ENCODE assay signal across 35 cellular contexts in the genomic region with DNA sequence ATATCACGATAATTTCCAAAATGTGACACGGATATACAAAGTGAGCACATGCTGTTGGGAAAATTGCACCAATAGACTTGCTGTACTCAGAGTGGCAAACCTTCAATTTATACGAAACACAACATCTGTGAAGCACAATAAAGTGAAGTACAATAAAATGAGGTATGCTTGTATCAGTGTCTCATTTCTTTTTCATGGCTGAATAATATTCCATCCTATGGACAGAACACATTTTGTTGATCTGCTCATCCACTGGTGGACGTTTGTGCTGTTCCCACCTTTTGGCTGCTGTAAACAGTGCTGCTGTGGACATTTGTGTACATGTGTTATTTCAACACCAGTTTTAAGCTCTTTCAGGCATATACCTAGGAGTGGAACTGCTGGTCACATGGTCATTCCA.
DNase-seq lines count a peak whose midpoint lies in the region; ATAC-seq, FAIRE-seq and TF ChIP-seq lines count a peak whose summit lies in the region.
"Had no signal": no experiment of that assay in that cellular context is flagged by ENCODE, and none has a peak within 500 bp of the region (broad histone marks: within the 10 kb centered on the region; RNA-seq: fewer than 3 reads in every experiment).

No MANE protein-coding gene starts in this region.

- peaks cover 26% of the 10 kb centered on the region for H3K4me1 Mint-ChIP-seq in activated naive CD8-positive, alpha-beta T cell (ENCODE audit: low read depth)
- peaks cover 17% of the 10 kb centered on the region for H3K4me1 Mint-ChIP-seq in activated naive CD8-positive, alpha-beta T cell treated with anti-CD3 and anti-CD28 coated beads for 36 hours
- peaks cover 17 to 34% (median 24%) of the 10 kb centered on the region in 7 donors for H3K4me1 Mint-ChIP-seq in naive thymus-derived CD4-positive, alpha-beta T cell
- H3K4me1 Mint-ChIP-seq: B cell, CD14-positive monocyte had no signal

- H3K27me3 ChIP-seq in K562 (ENCODE audit: control insufficient read depth in 2 of 2, insufficient read depth in 2 of 2, low read length in 2 of 2): peaks cover 0 to 29% of the 10 kb centered on the region in 2 experiments; a peak in 3 of 5 replicates
- no peaks in the 10 kb centered on the region for H3K27me3 ChIP-seq in naive thymus-derived CD4-positive, alpha-beta T cell (ENCODE audit: control insufficient read depth in 2 of 2, insufficient read depth in 2 of 2, low read length in 2 of 2)
- H3K27me3 ChIP-seq: BE2C had no signal

- H3K9me1 ChIP-seq in K562 (ENCODE audit: control insufficient read depth, insufficient read depth, low read length): no peaks in the 10 kb centered on the region

- peak overlapping the region; percentile 17 for H3K27ac Mint-ChIP-seq in activated naive CD8-positive, alpha-beta T cell
- no peak overlapping the region for H3K27ac Mint-ChIP-seq in activated naive CD8-positive, alpha-beta T cell treated with anti-CD3 and anti-CD28 coated beads for 36 hours
- no peak overlapping the region for H3K27ac Mint-ChIP-seq in naive thymus-derived CD4-positive, alpha-beta T cell
- H3K27ac Mint-ChIP-seq: B cell; CD14-positive monocyte; CD4-positive, alpha-beta memory T cell; CD4-positive, alpha-beta T cell; CD4-positive, CD25-positive, alpha-beta regulatory T cell; CD8-positive, alpha-beta memory T cell; CD8-positive, alpha-beta T cell had no signal

- no peaks in the 10 kb centered on the region for H3K79me2 ChIP-seq in K562 (ENCODE audit: control insufficient read depth, insufficient read depth, low read length)

- no peak overlapping the region for H3K4me3 Mint-ChIP-seq in activated naive CD8-positive, alpha-beta T cell
- H3K4me3 Mint-ChIP-seq in activated naive CD8-positive, alpha-beta T cell treated with anti-CD3 and anti-CD28 coated beads for 36 hours: no peak overlapping the region
- H3K4me3 Mint-ChIP-seq in naive thymus-derived CD4-positive, alpha-beta T cell: no peak overlapping the region
- H3K4me3 Mint-ChIP-seq: B cell; CD14-positive monocyte; CD4-positive, alpha-beta T cell; CD4-positive, CD25-positive, alpha-beta regulatory T cell; CD8-positive, alpha-beta memory T cell; CD8-positive, alpha-beta T cell had no signal

- peaks cover 4% of the 10 kb centered on the region for H3K9me3 Mint-ChIP-seq in activated naive CD8-positive, alpha-beta T cell (ENCODE audit: low read depth)
- H3K9me3 Mint-ChIP-seq in activated naive CD8-positive, alpha-beta T cell treated with anti-CD3 and anti-CD28 coated beads for 36 hours: peaks cover 3% of the 10 kb centered on the region
- peaks cover 0 to 26% (median 0%) of the 10 kb centered on the region in 11 donors for H3K9me3 Mint-ChIP-seq in naive thymus-derived CD4-positive, alpha-beta T cell
- H3K9me3 Mint-ChIP-seq: CD4-positive, alpha-beta T cell; CD8-positive, alpha-beta memory T cell; CD8-positive, alpha-beta T cell had no signal

- no peak overlapping the region for H3K4me2 ChIP-seq in K562 (ENCODE audit: insufficient read depth, low read length)
- H3K4me2 ChIP-seq: A549; BLaER1; BLaER1 treated with 17β-estradiol and CSF1 and Interleukin-3, amounts not matched to agents 10 nM and 100 nM had no signal

- H4K20me1 ChIP-seq in K562 (replicated peaks; ENCODE audit: control insufficient read depth, insufficient read depth, low read length): no peaks in the 10 kb centered on the region
- H4K20me1 ChIP-seq: BLaER1; BLaER1 treated with 17β-estradiol and CSF1 and Interleukin-3, amounts not matched to agents 10 nM and 100 nM had no signal

- H2AFZ ChIP-seq in K562 (ENCODE audit: low read depth, low read length): no peak overlapping the region

- peaks cover 7% of the 10 kb centered on the region for H3K27me3 Mint-ChIP-seq in activated naive CD8-positive, alpha-beta T cell
- peaks cover 23% of the 10 kb centered on the region for H3K27me3 Mint-ChIP-seq in activated naive CD8-positive, alpha-beta T cell treated with anti-CD3 and anti-CD28 coated beads for 36 hours
- peaks cover 4 to 38% (median 25%) of the 10 kb centered on the region in 5 donors for H3K27me3 Mint-ChIP-seq in naive thymus-derived CD4-positive, alpha-beta T cell

- WGBS in K562 (ENCODE audit: insufficient coverage, low coverage, missing lambda C conversion rate): 20% methylated on average over 4 of the region's 4 CpGs

- no peaks in the 10 kb centered on the region for H3K4me1 ChIP-seq in HEK293 (ENCODE audit: control insufficient read depth, insufficient read depth, low read length)
- H3K4me1 ChIP-seq in K562 (replicated peaks in 1 of 2; ENCODE audit: control insufficient read depth in 2 of 2, insufficient read depth in 2 of 2, low read length in 2 of 2): no peaks in the 10 kb centered on the region
- peaks cover 7 to 23% of the 10 kb centered on the region in 2 donors for H3K4me1 ChIP-seq in naive thymus-derived CD4-positive, alpha-beta T cell (ENCODE audit: control insufficient read depth in 2 of 2, insufficient read depth in 2 of 2, low read length in 2 of 2)
- H3K4me1 ChIP-seq: A549, BE2C, Caco-2 had no signal

- no peak overlapping the region for H3K9ac ChIP-seq in K562 (ENCODE audit: insufficient read depth in 1 of 2, low read depth in 2 of 2, low read length in 2 of 2)
- H3K9ac ChIP-seq: BLaER1; BLaER1 treated with 17β-estradiol and CSF1 and Interleukin-3, amounts not matched to agents 10 nM and 100 nM had no signal

- CTCF ChIA-PET in HEK293 (lab: Yijun Ruan, JAX): no interaction called here
- CTCF ChIA-PET in K562 (lab: Yijun Ruan, JAX; ENCODE audit: low intra/inter-chr PET ratio): no interaction called here
- CTCF ChIA-PET in naive thymus-derived CD4-positive, alpha-beta T cell (lab: Charles Lee): no interaction called here

- H3K9me3 ChIP-seq in HEK293 (ENCODE audit: control insufficient read depth, insufficient read depth, low read depth, low read length) (no peaks in the 10 kb centered on the region), K562 (replicated peaks; ENCODE audit: control insufficient read depth, insufficient read depth, low read depth, low read length) (no peaks in the 10 kb centered on the region; the same call in 1 of the 2 replicates)
- H3K9me3 ChIP-seq in naive thymus-derived CD4-positive, alpha-beta T cell (ENCODE audit: control insufficient read depth in 2 of 3, low read length in 3 of 3): no peaks in the 10 kb centered on the region
- H3K9me3 ChIP-seq: A549, BE2C had no signal

- in situ Hi-C loops in K562 (cut with MboI): no loop called here

- H3K4me3 ChIP-seq in HEK293 (ENCODE audit: low read depth, low read length): no peak overlapping the region
- H3K4me3 ChIP-seq in K562: no peak overlapping the region
- H3K4me3 ChIP-seq in naive thymus-derived CD4-positive, alpha-beta T cell (ENCODE audit: low read length): no peak overlapping the region
- H3K4me3 ChIP-seq: A549; BLaER1; BLaER1 treated with 17β-estradiol and CSF1 and Interleukin-3, amounts not matched to agents 10 nM and 100 nM had no signal

- FAIRE-seq in K562 (lab: Jason Lieb, UNC): no peak
- FAIRE-seq: A204.1, A549, D721Med had no signal

- TF ChIP-seq CTCF in HEK293 (tag by site-specific recombination; IDR thresholded peaks at IDR 0.05) (no peak), K562 (IDR thresholded peaks at IDR 0.05 in 2 of 3, conservative IDR thresholded peaks at IDR 0.05 in 1 of 3; ENCODE audit: insufficient read depth in 2 of 3, low read depth in 1 of 3, low read length in 3 of 3) (no peak)

- H3K27ac ChIP-seq in HEK293 (ENCODE audit: extremely low read depth, low read depth, low read length): no peak overlapping the region
- H3K27ac ChIP-seq in K562 (ENCODE audit: extremely low read depth, low read depth, low read length): no peak overlapping the region
- no peak overlapping the region for H3K27ac ChIP-seq in naive thymus-derived CD4-positive, alpha-beta T cell (ENCODE audit: low read depth, low read length)
- H3K27ac ChIP-seq: 22Rv1; A549; BLaER1; BLaER1 treated with 17β-estradiol and CSF1 and Interleukin-3, amounts not matched to agents 10 nM and 100 nM; C4-2B had no signal

- POLR2A ChIA-PET in HEK293 (lab: Yijun Ruan, JAX): no interaction called here
- POLR2A ChIA-PET in K562 (lab: Yijun Ruan, JAX): no interaction called here
- POLR2A ChIA-PET in naive thymus-derived CD4-positive, alpha-beta T cell (lab: Charles Lee): no interaction called here

- no peaks in the 10 kb centered on the region for H3K36me3 ChIP-seq in HEK293 (ENCODE audit: control insufficient read depth in 2 of 2, insufficient read depth in 1 of 2, low read length in 2 of 2)
- H3K36me3 ChIP-seq in K562 (ENCODE audit: control insufficient read depth, insufficient read depth, low read length): no peaks in the 10 kb centered on the region
- no peaks in the 10 kb centered on the region for H3K36me3 ChIP-seq in naive thymus-derived CD4-positive, alpha-beta T cell (ENCODE audit: control insufficient read depth in 2 of 3, insufficient read depth in 3 of 3, low read length in 3 of 3)
- H3K36me3 ChIP-seq: BE2C; BLaER1; BLaER1 treated with 17β-estradiol and CSF1 and Interleukin-3, amounts not matched to agents 10 nM and 100 nM had no signal

- TF ChIP-seq POLR2A in K562 (conservative IDR thresholded peaks at IDR 0.05): no peak
- TF ChIP-seq POLR2A in erythroblast (IDR thresholded peaks at IDR 0.05; ENCODE audit: low read length): no peak

- intact Hi-C loops in K562 (cut with micrococcal nuclease): no loop called here
- intact Hi-C loops in naive thymus-derived CD4-positive, alpha-beta T cell (cut with micrococcal nuclease): no loop called here

- no peak for TF ChIP-seq EP300 in K562 (IDR thresholded peaks at IDR 0.05; ENCODE audit: low read length)

- ATAC-seq in K562: no peak
- ATAC-seq in naive thymus-derived CD4-positive, alpha-beta T cell: no peak
- ATAC-seq: A549; CD8-positive, alpha-beta T cell had no signal

- TF ChIP-seq RAD21 in K562 (CRISPR knock-in tag; conservative IDR thresholded peaks at IDR 0.05 in 1 of 2, IDR thresholded peaks at IDR 0.05 in 1 of 2): no peak

- no TSS peak for BruUV-seq in K562 (replicated peaks; lab: Mats Ljungman, UMichigan)

- no peaks in the 10 kb centered on the region for H3K36me3 Mint-ChIP-seq in activated naive CD8-positive, alpha-beta T cell
- no peaks in the 10 kb centered on the region for H3K36me3 Mint-ChIP-seq in activated naive CD8-positive, alpha-beta T cell treated with anti-CD3 and anti-CD28 coated beads for 36 hours
- no peaks in the 10 kb centered on the region for H3K36me3 Mint-ChIP-seq in naive thymus-derived CD4-positive, alpha-beta T cell
- H3K36me3 Mint-ChIP-seq: CD14-positive monocyte; CD4-positive, alpha-beta memory T cell; CD4-positive, CD25-positive, alpha-beta regulatory T cell; CD8-positive, alpha-beta memory T cell; CD8-positive, alpha-beta T cell had no signal

- no peak for DNase-seq in activated naive CD8-positive, alpha-beta T cell treated with anti-CD3 and anti-CD28 coated beads for 36 hours
- no peak for DNase-seq in K562 (ENCODE audit: extremely low read depth in 1 of 4, low spot score in 3 of 4)
- DNase-seq in erythroblast (lab: John Stamatoyannopoulos, UW): no peak
- DNase-seq in naive thymus-derived CD4-positive, alpha-beta T cell: no peak
- DNase-seq: 8988T; ACHN; AML-193; BE2C; C1 segment of cervical spinal cord; Caco-2; Calu3; CD4-positive, alpha-beta memory T cell; CD4-positive, alpha-beta T cell; CD4-positive, CD25-positive, alpha-beta regulatory T cell; CD8-positive, alpha-beta T cell; COR-L47; DMS 273 treated with DMSO at 0.1 percent for 48 hours; DMS153; DMS53; DMS79; DMS79 treated with DMSO at 0.1 percent for 48 hours; DND-41; EL had no signal

TF ChIP-seq in HEK293, 187 proteins besides CTCF, POLR2A, EP300 and RAD21 (continues in another document):
- peak; percentile 72 for TF ChIP-seq ZNF146 (tag by site-specific recombination; IDR thresholded peaks at IDR 0.05)
